ENCODE assay signal across 38 cellular contexts in the genomic region with DNA sequence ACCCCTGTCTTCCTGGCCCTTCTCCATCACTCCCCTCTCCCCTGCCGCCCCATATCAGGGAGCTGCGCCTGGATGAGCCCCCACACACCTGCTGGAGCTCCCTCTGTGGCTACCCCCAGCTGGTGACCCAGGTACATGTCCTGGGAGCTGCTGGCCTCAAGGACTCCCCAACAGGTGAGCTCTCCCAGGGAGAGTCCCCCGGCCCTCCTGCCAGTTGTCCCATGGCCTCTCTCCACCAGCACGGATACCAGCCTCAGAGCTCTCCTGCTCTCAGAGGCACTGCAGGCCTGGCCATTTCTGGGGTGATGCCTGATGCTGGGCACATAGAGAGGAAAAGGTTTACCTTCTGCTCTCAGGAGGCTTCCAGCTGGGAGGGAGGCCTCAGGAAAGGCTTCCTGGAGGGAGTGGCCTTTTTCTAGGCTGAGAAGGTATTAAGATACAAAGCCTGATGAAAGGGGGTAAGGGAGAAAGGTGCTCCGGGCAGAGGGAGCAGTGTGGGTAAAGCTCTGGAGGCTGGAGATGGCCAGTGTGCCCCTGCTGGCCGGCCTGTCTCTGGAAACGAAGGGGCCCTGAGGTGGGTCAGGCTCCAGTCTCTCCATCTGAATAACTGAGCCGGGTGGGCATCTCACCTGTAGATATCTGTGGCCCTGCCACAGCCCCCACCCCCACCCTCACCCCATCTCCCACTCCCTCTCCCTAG. TPM values are rescaled to one million over a fixed set of nuclear protein-coding genes. Genes with fewer than 3 reads are reported as not detected.
"Had no signal": no experiment of that assay in that cellular context is flagged by ENCODE, and none has a peak within 500 bp of the region (broad histone marks: within the 10 kb centered on the region; RNA-seq: fewer than 3 reads in every experiment).

No MANE protein-coding gene starts in this region.

- H3K4me3 ChIP-seq: esophagus squamous epithelium, gastroesophageal sphincter, heart right ventricle, hepatocyte had no signal

- H3K27me3 ChIP-seq: brain microvascular endothelial cell, esophagus squamous epithelium, heart right ventricle, hepatocyte had no signal

- H3K36me3 Mint-ChIP-seq: activated CD4-positive, alpha-beta memory T cell treated with anti-CD3 and anti-CD28 coated beads for 36 hours; activated CD8-positive, alpha-beta memory T cell treated with anti-CD3 and anti-CD28 coated beads, Interleukin-2, amount 10 ng/mL, durations not matched to agents 7 days and 5 days had no signal

- H3K9me3 ChIP-seq: esophagus squamous epithelium, gastroesophageal sphincter, heart right ventricle had no signal

- H3K9me3 Mint-ChIP-seq: activated CD4-positive, alpha-beta memory T cell treated with anti-CD3 and anti-CD28 coated beads for 36 hours; activated CD4-positive, alpha-beta T cell treated with anti-CD3 and anti-CD28 coated beads, Interleukin-2, amount 10 ng/mL, durations not matched to agents 24 days and 14 days; activated T-helper 1 cell treated with anti-CD3 and anti-CD28 coated beads, Interleukin-12 subunit alpha, Interleukin-12 subunit beta, Interleukin-2, Interleukin-4 antibody, amounts not matched to agents 30 ng/mL and 10 ng/mL and 1 ng/mL, durations not matched to agents 14 hours and 24 hours and 36 hours; activated T-helper 2 cell treated with anti-CD3 and anti-CD28 coated beads, Interferon-gamma antibody, Interleukin-2, Interleukin-4, amounts not matched to agents 10 μg/mL and 5 μg/mL and 100 μg/mL, durations not matched to agents 14 hours and 24 hours and 36 hours; central memory CD8-positive, alpha-beta T cell; effector memory CD8-positive, alpha-beta T cell; T-helper 1 cell treated with Interleukin-12 subunit alpha and Interleukin-12 subunit beta and Interleukin-4 antibody, amounts not matched to agents 30 μg/mL and 1 μg/mL, for 36 hours had no signal

- H3K27me3 Mint-ChIP-seq: activated CD4-positive, alpha-beta memory T cell treated with anti-CD3 and anti-CD28 coated beads for 36 hours; activated CD4-positive, alpha-beta T cell treated with anti-CD3 and anti-CD28 coated beads for 36 hours; activated CD4-positive, alpha-beta T cell treated with anti-CD3 and anti-CD28 coated beads, Interleukin-2, amount 10 ng/mL, durations not matched to agents 24 days and 14 days; activated naive CD8-positive, alpha-beta T cell; central memory CD8-positive, alpha-beta T cell had no signal

- ATAC-seq: activated CD4-positive, alpha-beta T cell treated with anti-CD3 and anti-CD28 coated beads for 36 hours; activated CD8-positive, alpha-beta memory T cell treated with anti-CD3 and anti-CD28 coated beads, Interleukin-2, amount 10 ng/mL, durations not matched to agents 7 days and 5 days; effector memory CD8-positive, alpha-beta T cell; gastroesophageal sphincter; heart right ventricle had no signal

- H3K27ac ChIP-seq: brain microvascular endothelial cell, epithelial cell of prostate, esophagus squamous epithelium, gastroesophageal sphincter, heart right ventricle, hepatocyte had no signal

- H3K4me1 Mint-ChIP-seq: activated CD4-positive, alpha-beta T cell treated with anti-CD3 and anti-CD28 coated beads for 36 hours had no signal

- H3K4me3 Mint-ChIP-seq: activated CD4-positive, alpha-beta memory T cell treated with anti-CD3 and anti-CD28 coated beads for 36 hours; activated CD4-positive, alpha-beta T cell treated with anti-CD3 and anti-CD28 coated beads for 36 hours; activated CD4-positive, alpha-beta T cell treated with anti-CD3 and anti-CD28 coated beads, Interleukin-2, amount 10 ng/mL, durations not matched to agents 24 days and 14 days; activated CD8-positive, alpha-beta memory T cell treated with anti-CD3 and anti-CD28 coated beads, Interleukin-2, amount 10 ng/mL, durations not matched to agents 7 days and 5 days; activated CD8-positive, alpha-beta T cell treated with anti-CD3 and anti-CD28 coated beads, Interleukin-2, amount 10 ng/mL, durations not matched to agents 7 days and 5 days; activated naive CD8-positive, alpha-beta T cell; activated T-helper 1 cell treated with anti-CD3 and anti-CD28 coated beads, Interleukin-12 subunit alpha, Interleukin-12 subunit beta, Interleukin-2, Interleukin-4 antibody, amounts not matched to agents 30 ng/mL and 10 ng/mL and 1 ng/mL, durations not matched to agents 14 hours and 24 hours and 36 hours; central memory CD8-positive, alpha-beta T cell; effector memory CD8-positive, alpha-beta T cell; T-helper 1 cell treated with Interleukin-12 subunit alpha and Interleukin-12 subunit beta and Interleukin-4 antibody, amounts not matched to agents 30 μg/mL and 1 μg/mL, for 36 hours had no signal

- H3K27ac Mint-ChIP-seq: activated CD4-positive, alpha-beta memory T cell treated with anti-CD3 and anti-CD28 coated beads for 36 hours; activated CD4-positive, alpha-beta T cell treated with anti-CD3 and anti-CD28 coated beads for 36 hours; activated CD4-positive, alpha-beta T cell treated with anti-CD3 and anti-CD28 coated beads, Interleukin-2, amount 10 ng/mL, durations not matched to agents 24 days and 14 days; activated CD8-positive, alpha-beta memory T cell treated with anti-CD3 and anti-CD28 coated beads, Interleukin-2, amount 10 ng/mL, durations not matched to agents 7 days and 5 days; activated CD8-positive, alpha-beta T cell treated with anti-CD3 and anti-CD28 coated beads, Interleukin-2, amount 10 ng/mL, durations not matched to agents 7 days and 5 days; activated naive CD8-positive, alpha-beta T cell; activated T-helper 1 cell treated with anti-CD3 and anti-CD28 coated beads, Interleukin-12 subunit alpha, Interleukin-12 subunit beta, Interleukin-2, Interleukin-4 antibody, amounts not matched to agents 30 ng/mL and 10 ng/mL and 1 ng/mL, durations not matched to agents 14 hours and 24 hours and 36 hours; activated T-helper 2 cell treated with anti-CD3 and anti-CD28 coated beads, Interferon-gamma antibody, Interleukin-2, Interleukin-4, amounts not matched to agents 10 μg/mL and 5 μg/mL and 100 μg/mL, durations not matched to agents 14 hours and 24 hours and 36 hours; T-helper 1 cell treated with Interleukin-12 subunit alpha and Interleukin-12 subunit beta and Interleukin-4 antibody, amounts not matched to agents 30 μg/mL and 1 μg/mL, for 36 hours had no signal

- DNase-seq: activated CD4-positive, alpha-beta memory T cell treated with anti-CD3 and anti-CD28 coated beads for 36 hours; activated CD4-positive, alpha-beta T cell treated with anti-CD3 and anti-CD28 coated beads for 36 hours; activated CD4-positive, alpha-beta T cell treated with anti-CD3 and anti-CD28 coated beads, Interleukin-2, amount 10 ng/mL, durations not matched to agents 24 days and 14 days; activated CD4-positive, CD25-positive, alpha-beta regulatory T cell; activated CD4-positive, CD25-positive, alpha-beta regulatory T cell treated with anti-CD3 and anti-CD28 coated beads, Interleukin-2, amount 50 U/mL, for 72 hours; activated CD8-positive, alpha-beta memory T cell treated with anti-CD3 and anti-CD28 coated beads, Interleukin-2, amount 10 ng/mL, durations not matched to agents 7 days and 5 days; activated CD8-positive, alpha-beta memory T cell treated with anti-CD3 and anti-CD28 coated beads, Interleukin-2, amount 50 U/mL, for 4 hours; activated CD8-positive, alpha-beta T cell treated with anti-CD3 and anti-CD28 coated beads, Interleukin-2, amount 10 ng/mL, durations not matched to agents 7 days and 5 days; activated effector memory CD4-positive, alpha-beta T cell treated with anti-CD3 and anti-CD28 coated beads, Interleukin-2, amount 50 U/mL, for 16 hours; activated naive CD4-positive, alpha-beta T cell treated with anti-CD3 and anti-CD28 coated beads, Interleukin-2, amount 50 U/mL, for 16 hours; activated T-cell treated with anti-CD3 and anti-CD28 coated beads, Interleukin-2, amount 50 U/mL, for 1 hour; activated T-cell treated with anti-CD3 and anti-CD28 coated beads, Interleukin-2, amount 50 U/mL, for 48 hours; amniotic stem cell; anterior cingulate cortex; brain microvascular endothelial cell; cortex of kidney; dermis blood vessel endothelial cell; effector CD4-positive, alpha-beta T cell; effector memory CD8-positive, alpha-beta T cell; esophagus squamous epithelium; foreskin melanocyte; heart right ventricle had no signal

RNA-seq across cellular contexts. Expression of gene MYO7A, which starts 6.0 kb away (rescaled TPM):
- total RNA-seq: activated CD8-positive, alpha-beta T cell treated with anti-CD3 and anti-CD28 coated beads, Interleukin-2, amount 10 ng/mL, durations not matched to agents 7 days and 5 days had no signal

RNA-seq across cellular contexts. Expression of gene OMP, which starts 19.4 kb away (rescaled TPM):
- total RNA-seq: activated CD4-positive, alpha-beta memory T cell treated with anti-CD3 and anti-CD28 coated beads for 36 hours; activated CD4-positive, alpha-beta T cell treated with anti-CD3 and anti-CD28 coated beads for 36 hours; activated CD4-positive, alpha-beta T cell treated with anti-CD3 and anti-CD28 coated beads, Interleukin-2, amount 10 ng/mL, durations not matched to agents 24 days and 14 days; activated CD8-positive, alpha-beta memory T cell treated with anti-CD3 and anti-CD28 coated beads for 36 hours; activated CD8-positive, alpha-beta memory T cell treated with anti-CD3 and anti-CD28 coated beads, Interleukin-2, amount 10 ng/mL, durations not matched to agents 7 days and 5 days; activated CD8-positive, alpha-beta T cell treated with anti-CD3 and anti-CD28 coated beads, Interleukin-2, amount 10 ng/mL, durations not matched to agents 7 days and 5 days; activated T-helper 1 cell treated with anti-CD3 and anti-CD28 coated beads, Interleukin-12 subunit alpha, Interleukin-12 subunit beta, Interleukin-2, Interleukin-4 antibody, amounts not matched to agents 30 ng/mL and 10 ng/mL and 1 ng/mL, durations not matched to agents 14 hours and 24 hours and 36 hours; activated T-helper 2 cell treated with anti-CD3 and anti-CD28 coated beads, Interferon-gamma antibody, Interleukin-2, Interleukin-4, amounts not matched to agents 10 μg/mL and 5 μg/mL and 100 μg/mL, durations not matched to agents 14 hours and 24 hours and 36 hours; bronchial epithelial cell; cardiac septum; dermis blood vessel endothelial cell; fibroblast of villous mesenchyme; gastroesophageal sphincter; glomerular endothelial cell; hepatocyte had no signal
- polyA plus RNA-seq: adipose tissue, endothelial cell of umbilical vein, fibroblast of lung, heart right ventricle, hepatocyte had no signal
